Comparison of ENCODE assay signal across 1 cellular context in the genomic region with DNA sequence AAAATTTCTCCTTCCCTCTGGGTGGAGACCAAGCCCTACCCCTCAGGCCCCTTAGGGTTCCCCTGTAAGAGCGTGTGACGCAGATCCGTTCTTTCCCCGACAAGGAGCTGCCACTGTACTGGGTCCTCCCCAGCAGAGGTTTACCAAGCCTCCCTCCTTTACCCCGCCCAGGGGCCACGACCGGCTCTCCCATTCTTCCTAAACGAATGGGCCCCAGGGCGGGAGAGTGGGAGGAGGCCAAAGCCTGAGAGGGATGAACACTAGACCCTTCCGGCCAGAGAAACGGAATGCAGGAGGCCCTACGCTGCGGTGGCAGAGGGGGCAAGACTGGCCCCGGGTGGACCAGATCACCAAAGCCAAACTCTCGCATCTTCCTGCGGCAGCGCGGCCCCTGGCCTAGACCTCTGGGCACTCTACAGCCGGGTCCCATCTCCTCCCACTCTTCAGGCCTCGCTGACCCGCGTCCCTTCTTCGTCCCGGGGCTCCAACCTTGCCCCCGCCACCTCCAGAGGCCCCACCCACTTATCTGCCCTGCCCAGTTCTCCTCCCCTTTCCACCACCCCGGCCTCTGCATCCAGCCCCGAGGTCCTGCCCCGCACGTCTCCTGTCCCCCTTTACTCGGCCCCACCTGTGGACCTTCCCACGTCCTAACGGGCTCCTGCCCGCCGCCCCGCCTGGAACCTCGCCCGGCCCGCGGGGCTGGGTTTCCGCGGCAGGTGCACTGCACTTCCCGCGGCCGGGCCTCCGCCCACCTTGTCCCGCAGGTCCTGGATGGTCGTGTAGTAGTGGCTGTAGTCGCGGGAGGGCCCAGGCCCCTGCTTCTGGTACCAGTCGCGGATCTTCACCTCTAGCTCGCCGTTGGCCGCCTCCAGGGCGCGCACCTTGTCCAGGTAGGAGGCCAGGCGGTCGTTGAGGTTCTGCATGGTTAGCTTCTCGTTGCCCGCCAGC.
TF ChIP-seq lines count a peak whose summit lies in the region.

No MANE protein-coding gene starts in this region.

TF ChIP-seq in K562, 482 proteins besides CTCF, POLR2A, EP300 and RAD21 (continued from another document and continues in another):
- TF ChIP-seq, protein P1, sequence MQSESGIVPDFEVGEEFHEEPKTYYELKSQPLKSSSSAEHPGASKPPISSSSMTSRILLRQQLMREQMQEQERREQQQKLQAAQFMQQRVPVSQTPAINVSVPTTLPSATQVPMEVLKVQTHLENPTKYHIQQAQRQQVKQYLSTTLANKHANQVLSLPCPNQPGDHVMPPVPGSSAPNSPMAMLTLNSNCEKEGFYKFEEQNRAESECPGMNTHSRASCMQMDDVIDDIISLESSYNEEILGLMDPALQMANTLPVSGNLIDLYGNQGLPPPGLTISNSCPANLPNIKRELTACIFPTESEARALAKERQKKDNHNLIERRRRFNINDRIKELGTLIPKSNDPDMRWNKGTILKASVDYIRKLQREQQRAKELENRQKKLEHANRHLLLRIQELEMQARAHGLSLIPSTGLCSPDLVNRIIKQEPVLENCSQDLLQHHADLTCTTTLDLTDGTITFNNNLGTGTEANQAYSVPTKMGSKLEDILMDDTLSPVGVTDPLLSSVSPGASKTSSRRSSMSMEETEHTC (IDR thresholded peaks at IDR 0.05): no peak
- TF ChIP-seq SP1 (CRISPR knock-in tag; IDR thresholded peaks at IDR 0.05) (peak; percentile 42), MYNN (IDR thresholded peaks at IDR 0.05) (no peak; the same call in 1 of the 2 replicates), MYNN (CRISPR knock-in tag; IDR thresholded peaks at IDR 0.05) (no peak), RBBP5 (IDR thresholded peaks at IDR 0.05; ENCODE audit: borderline replicate concordance, insufficient read depth, low read length, poor library complexity, severe bottlenecking) (peak; percentile 15), POU5F1 (IDR thresholded peaks at IDR 0.05; ENCODE audit: borderline replicate concordance, low read depth, low read length, partially characterized antibody) (no peak), MXI1 (IDR thresholded peaks at IDR 0.05; ENCODE audit: low read depth, low read length) (no peak), NELFE (IDR thresholded peaks at IDR 0.05; ENCODE audit: insufficient read depth, insufficient read length) (no peak), ZNF57 (CRISPR knock-in tag; IDR thresholded peaks at IDR 0.05) (no peak), FOS (IDR thresholded peaks at IDR 0.05; ENCODE audit: extremely low read depth, insufficient read length) (no peak), POLR3G (IDR thresholded peaks at IDR 0.05; ENCODE audit: extremely low read depth, insufficient read length, insufficient replicate concordance) (no peak), ELF2 (CRISPR knock-in tag; IDR thresholded peaks at IDR 0.05) (no peak; the same call in 1 of the 2 replicates), TARDBP (IDR thresholded peaks at IDR 0.05) (no peak), MCM7 (IDR thresholded peaks at IDR 0.05) (no peak), TCF7 (IDR thresholded peaks at IDR 0.05; ENCODE audit: borderline replicate concordance) (no peak)
- TF ChIP-seq, protein P2, sequence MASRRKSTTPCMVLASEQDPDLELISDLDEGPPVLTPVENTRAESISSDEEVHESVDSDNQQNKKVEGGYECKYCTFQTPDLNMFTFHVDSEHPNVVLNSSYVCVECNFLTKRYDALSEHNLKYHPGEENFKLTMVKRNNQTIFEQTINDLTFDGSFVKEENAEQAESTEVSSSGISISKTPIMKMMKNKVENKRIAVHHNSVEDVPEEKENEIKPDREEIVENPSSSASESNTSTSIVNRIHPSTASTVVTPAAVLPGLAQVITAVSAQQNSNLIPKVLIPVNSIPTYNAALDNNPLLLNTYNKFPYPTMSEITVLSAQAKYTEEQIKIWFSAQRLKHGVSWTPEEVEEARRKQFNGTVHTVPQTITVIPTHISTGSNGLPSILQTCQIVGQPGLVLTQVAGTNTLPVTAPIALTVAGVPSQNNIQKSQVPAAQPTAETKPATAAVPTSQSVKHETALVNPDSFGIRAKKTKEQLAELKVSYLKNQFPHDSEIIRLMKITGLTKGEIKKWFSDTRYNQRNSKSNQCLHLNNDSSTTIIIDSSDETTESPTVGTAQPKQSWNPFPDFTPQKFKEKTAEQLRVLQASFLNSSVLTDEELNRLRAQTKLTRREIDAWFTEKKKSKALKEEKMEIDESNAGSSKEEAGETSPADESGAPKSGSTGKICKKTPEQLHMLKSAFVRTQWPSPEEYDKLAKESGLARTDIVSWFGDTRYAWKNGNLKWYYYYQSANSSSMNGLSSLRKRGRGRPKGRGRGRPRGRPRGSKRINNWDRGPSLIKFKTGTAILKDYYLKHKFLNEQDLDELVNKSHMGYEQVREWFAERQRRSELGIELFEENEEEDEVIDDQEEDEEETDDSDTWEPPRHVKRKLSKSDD (conservative IDR thresholded peaks at IDR 0.05; ENCODE audit: low read length): no peak
- TF ChIP-seq, protein P3, sequence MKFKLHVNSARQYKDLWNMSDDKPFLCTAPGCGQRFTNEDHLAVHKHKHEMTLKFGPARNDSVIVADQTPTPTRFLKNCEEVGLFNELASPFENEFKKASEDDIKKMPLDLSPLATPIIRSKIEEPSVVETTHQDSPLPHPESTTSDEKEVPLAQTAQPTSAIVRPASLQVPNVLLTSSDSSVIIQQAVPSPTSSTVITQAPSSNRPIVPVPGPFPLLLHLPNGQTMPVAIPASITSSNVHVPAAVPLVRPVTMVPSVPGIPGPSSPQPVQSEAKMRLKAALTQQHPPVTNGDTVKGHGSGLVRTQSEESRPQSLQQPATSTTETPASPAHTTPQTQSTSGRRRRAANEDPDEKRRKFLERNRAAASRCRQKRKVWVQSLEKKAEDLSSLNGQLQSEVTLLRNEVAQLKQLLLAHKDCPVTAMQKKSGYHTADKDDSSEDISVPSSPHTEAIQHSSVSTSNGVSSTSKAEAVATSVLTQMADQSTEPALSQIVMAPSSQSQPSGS (CRISPR knock-in tag; IDR thresholded peaks at IDR 0.05): no peak
- TF ChIP-seq, protein P4, sequence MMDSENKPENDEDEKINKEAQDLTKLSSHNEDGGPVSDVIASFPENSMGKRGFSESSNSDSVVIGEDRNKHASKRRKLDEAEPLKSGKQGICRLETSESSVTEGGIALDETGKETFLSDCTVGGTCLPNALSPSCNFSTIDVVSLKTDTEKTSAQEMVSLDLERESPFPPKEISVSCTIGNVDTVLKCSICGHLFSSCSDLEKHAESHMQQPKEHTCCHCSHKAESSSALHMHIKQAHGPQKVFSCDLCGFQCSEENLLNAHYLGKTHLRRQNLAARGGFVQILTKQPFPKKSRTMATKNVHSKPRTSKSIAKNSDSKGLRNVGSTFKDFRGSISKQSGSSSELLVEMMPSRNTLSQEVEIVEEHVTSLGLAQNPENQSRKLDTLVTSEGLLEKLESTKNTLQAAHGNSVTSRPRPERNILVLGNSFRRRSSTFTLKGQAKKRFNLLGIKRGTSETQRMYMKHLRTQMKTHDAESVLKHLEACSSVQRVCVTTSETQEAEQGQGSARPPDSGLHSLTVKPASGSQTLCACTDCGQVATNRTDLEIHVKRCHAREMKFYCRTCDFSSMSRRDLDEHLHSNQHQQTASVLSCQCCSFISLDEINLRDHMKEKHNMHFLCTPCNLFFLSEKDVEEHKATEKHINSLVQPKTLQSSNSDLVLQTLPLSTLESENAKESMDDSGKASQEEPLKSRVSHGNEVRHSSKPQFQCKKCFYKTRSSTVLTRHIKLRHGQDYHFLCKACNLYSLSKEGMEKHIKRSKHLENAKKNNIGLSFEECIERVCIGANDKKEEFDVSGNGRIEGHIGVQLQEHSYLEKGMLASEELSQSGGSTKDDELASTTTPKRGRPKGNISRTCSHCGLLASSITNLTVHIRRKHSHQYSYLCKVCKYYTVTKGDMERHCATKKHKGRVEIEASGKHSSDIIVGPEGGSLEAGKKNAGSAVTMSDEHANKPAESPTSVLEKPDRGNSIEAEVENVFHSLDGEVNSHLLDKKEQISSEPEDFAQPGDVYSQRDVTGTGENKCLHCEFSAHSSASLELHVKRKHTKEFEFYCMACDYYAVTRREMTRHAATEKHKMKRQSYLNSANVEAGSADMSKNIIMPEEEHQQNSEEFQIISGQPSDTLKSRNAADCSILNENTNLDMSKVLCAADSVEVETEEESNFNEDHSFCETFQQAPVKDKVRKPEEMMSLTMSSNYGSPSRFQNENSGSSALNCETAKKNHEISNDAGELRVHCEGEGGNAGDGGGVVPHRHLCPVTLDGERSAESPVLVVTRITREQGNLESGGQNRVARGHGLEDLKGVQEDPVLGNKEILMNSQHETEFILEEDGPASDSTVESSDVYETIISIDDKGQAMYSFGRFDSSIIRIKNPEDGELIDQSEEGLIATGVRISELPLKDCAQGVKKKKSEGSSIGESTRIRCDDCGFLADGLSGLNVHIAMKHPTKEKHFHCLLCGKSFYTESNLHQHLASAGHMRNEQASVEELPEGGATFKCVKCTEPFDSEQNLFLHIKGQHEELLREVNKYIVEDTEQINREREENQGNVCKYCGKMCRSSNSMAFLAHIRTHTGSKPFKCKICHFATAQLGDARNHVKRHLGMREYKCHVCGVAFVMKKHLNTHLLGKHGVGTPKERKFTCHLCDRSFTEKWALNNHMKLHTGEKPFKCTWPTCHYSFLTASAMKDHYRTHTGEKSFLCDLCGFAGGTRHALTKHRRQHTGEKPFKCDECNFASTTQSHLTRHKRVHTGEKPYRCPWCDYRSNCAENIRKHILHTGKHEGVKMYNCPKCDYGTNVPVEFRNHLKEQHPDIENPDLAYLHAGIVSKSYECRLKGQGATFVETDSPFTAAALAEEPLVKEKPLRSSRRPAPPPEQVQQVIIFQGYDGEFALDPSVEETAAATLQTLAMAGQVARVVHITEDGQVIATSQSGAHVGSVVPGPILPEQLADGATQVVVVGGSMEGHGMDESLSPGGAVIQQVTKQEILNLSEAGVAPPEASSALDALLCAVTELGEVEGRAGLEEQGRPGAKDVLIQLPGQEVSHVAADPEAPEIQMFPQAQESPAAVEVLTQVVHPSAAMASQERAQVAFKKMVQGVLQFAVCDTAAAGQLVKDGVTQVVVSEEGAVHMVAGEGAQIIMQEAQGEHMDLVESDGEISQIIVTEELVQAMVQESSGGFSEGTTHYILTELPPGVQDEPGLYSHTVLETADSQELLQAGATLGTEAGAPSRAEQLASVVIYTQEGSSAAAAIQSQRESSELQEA (IDR thresholded peaks at IDR 0.05; ENCODE audit: low read depth): no peak
- TF ChIP-seq, protein P5, sequence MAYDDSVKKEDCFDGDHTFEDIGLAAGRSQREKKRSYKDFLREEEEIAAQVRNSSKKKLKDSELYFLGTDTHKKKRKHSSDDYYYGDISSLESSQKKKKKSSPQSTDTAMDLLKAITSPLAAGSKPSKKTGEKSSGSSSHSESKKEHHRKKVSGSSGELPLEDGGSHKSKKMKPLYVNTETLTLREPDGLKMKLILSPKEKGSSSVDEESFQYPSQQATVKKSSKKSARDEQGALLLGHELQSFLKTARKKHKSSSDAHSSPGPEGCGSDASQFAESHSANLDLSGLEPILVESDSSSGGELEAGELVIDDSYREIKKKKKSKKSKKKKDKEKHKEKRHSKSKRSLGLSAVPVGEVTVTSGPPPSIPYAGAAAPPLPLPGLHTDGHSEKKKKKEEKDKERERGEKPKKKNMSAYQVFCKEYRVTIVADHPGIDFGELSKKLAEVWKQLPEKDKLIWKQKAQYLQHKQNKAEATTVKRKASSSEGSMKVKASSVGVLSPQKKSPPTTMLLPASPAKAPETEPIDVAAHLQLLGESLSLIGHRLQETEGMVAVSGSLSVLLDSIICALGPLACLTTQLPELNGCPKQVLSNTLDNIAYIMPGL (CRISPR knock-in tag; IDR thresholded peaks at IDR 0.05): 0 out of 2 replicates have a peak, but pooled peaks have one; percentile 32
- TF ChIP-seq, protein P6, sequence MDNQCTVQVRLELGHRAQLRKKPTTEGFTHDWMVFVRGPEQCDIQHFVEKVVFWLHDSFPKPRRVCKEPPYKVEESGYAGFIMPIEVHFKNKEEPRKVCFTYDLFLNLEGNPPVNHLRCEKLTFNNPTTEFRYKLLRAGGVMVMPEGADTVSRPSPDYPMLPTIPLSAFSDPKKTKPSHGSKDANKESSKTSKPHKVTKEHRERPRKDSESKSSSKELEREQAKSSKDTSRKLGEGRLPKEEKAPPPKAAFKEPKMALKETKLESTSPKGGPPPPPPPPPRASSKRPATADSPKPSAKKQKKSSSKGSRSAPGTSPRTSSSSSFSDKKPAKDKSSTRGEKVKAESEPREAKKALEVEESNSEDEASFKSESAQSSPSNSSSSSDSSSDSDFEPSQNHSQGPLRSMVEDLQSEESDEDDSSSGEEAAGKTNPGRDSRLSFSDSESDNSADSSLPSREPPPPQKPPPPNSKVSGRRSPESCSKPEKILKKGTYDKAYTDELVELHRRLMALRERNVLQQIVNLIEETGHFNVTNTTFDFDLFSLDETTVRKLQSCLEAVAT (IDR thresholded peaks at IDR 0.05): no peak
- TF ChIP-seq, protein P7, sequence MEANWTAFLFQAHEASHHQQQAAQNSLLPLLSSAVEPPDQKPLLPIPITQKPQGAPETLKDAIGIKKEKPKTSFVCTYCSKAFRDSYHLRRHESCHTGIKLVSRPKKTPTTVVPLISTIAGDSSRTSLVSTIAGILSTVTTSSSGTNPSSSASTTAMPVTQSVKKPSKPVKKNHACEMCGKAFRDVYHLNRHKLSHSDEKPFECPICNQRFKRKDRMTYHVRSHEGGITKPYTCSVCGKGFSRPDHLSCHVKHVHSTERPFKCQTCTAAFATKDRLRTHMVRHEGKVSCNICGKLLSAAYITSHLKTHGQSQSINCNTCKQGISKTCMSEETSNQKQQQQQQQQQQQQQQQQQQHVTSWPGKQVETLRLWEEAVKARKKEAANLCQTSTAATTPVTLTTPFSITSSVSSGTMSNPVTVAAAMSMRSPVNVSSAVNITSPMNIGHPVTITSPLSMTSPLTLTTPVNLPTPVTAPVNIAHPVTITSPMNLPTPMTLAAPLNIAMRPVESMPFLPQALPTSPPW (CRISPR knock-in tag; IDR thresholded peaks at IDR 0.05): peak; percentile 64; the same call in 1 of the 2 replicates
- TF ChIP-seq, protein P8, sequence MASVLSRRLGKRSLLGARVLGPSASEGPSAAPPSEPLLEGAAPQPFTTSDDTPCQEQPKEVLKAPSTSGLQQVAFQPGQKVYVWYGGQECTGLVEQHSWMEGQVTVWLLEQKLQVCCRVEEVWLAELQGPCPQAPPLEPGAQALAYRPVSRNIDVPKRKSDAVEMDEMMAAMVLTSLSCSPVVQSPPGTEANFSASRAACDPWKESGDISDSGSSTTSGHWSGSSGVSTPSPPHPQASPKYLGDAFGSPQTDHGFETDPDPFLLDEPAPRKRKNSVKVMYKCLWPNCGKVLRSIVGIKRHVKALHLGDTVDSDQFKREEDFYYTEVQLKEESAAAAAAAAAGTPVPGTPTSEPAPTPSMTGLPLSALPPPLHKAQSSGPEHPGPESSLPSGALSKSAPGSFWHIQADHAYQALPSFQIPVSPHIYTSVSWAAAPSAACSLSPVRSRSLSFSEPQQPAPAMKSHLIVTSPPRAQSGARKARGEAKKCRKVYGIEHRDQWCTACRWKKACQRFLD (CRISPR knock-in tag; IDR thresholded peaks at IDR 0.05): no peak
